Comparison of ENCODE assay signal across 11 cellular contexts in genomic region chr12:19946549-19946948, GRCh38.
DNase-seq lines count a peak whose midpoint lies in the region; ATAC-seq and TF ChIP-seq lines count a peak whose summit lies in the region.
"Had no signal": no experiment of that assay in that cellular context is flagged by ENCODE, and none has a peak within 500 bp of the region (broad histone marks: within the 10 kb centered on the region; RNA-seq: fewer than 3 reads in every experiment).

No MANE protein-coding gene starts in this region.

- 60 to 61% methylated on average over 5 of the region's 5 CpGs for WGBS in gastroesophageal sphincter (ENCODE audit: low coverage in 1 of 2), 2 donors

- DNase-seq in HCEC 1CT = peak; percentile 98
- no peak for DNase-seq in SK-N-MC (ENCODE audit: low read depth, low spot score)
- DNase-seq in smooth muscle cell of the brain vasculature (ENCODE audit: low read depth, low spot score) = peak; percentile 81
- DNase-seq: activated CD8-positive, alpha-beta memory T cell treated with anti-CD3 and anti-CD28 coated beads, Interleukin-2, amount 50 U/mL, for 48 hours; lower lobe of right lung; NCI-H1105 treated with DMSO at 0.1 percent for 48 hours had no signal

- ATAC-seq in gastroesophageal sphincter (peak; percentile 50), GM18907 (IDR thresholded peaks at IDR 0.05; ENCODE audit: unreplicated experiment) (no peak), GM21447 (IDR thresholded peaks at IDR 0.05; ENCODE audit: unreplicated experiment) (no peak)
- no peak for ATAC-seq in activated CD4-positive, CD25-positive, alpha-beta regulatory T cell treated with anti-CD3 and anti-CD28 coated beads, Interleukin-2, amount 50 U/mL, for 24 hours
- ATAC-seq: lower lobe of right lung had no signal

- H3K9me3 ChIP-seq in SK-N-MC (ENCODE audit: low read depth, low read length) (no peaks in the 10 kb centered on the region), gastroesophageal sphincter (no peaks in the 10 kb centered on the region)
- H3K9me3 ChIP-seq: lower lobe of right lung, SJSA1 had no signal

- TF ChIP-seq EP300 in gastroesophageal sphincter (IDR thresholded peaks at IDR 0.05) = no peak

- TF ChIP-seq POLR2A in gastroesophageal sphincter (IDR thresholded peaks at IDR 0.05) = no peak

- H3K36me3 ChIP-seq in SK-N-MC (ENCODE audit: insufficient read depth, low read length) (no peaks in the 10 kb centered on the region), gastroesophageal sphincter (no peaks in the 10 kb centered on the region)
- H3K36me3 ChIP-seq: lower lobe of right lung, SJSA1 had no signal

- H3K4me1 ChIP-seq in gastroesophageal sphincter = no peaks in the 10 kb centered on the region
- H3K4me1 ChIP-seq: lower lobe of right lung, SJSA1 had no signal

- H3K9ac ChIP-seq in SK-N-MC (ENCODE audit: insufficient read length) = no peak overlapping the region

- no peak overlapping the region for H3K4me3 ChIP-seq in SK-N-MC
- H3K4me3 ChIP-seq in gastroesophageal sphincter = no peak overlapping the region
- H3K4me3 ChIP-seq: lower lobe of right lung, SJSA1 had no signal

- no peaks in the 10 kb centered on the region for H3K27me3 ChIP-seq in gastroesophageal sphincter
- H3K27me3 ChIP-seq: SJSA1 had no signal

- TF ChIP-seq CTCF in gastroesophageal sphincter (IDR thresholded peaks at IDR 0.05) = no peak

- H3K27ac ChIP-seq in SK-N-MC (peak overlapping the region; percentile 80; the same call in 1 of the 2 replicates), gastroesophageal sphincter (no peak overlapping the region)
- H3K27ac ChIP-seq: lower lobe of right lung, SJSA1 had no signal
